9 cellular contexts compared by ENCODE assay signal in the genomic region with DNA sequence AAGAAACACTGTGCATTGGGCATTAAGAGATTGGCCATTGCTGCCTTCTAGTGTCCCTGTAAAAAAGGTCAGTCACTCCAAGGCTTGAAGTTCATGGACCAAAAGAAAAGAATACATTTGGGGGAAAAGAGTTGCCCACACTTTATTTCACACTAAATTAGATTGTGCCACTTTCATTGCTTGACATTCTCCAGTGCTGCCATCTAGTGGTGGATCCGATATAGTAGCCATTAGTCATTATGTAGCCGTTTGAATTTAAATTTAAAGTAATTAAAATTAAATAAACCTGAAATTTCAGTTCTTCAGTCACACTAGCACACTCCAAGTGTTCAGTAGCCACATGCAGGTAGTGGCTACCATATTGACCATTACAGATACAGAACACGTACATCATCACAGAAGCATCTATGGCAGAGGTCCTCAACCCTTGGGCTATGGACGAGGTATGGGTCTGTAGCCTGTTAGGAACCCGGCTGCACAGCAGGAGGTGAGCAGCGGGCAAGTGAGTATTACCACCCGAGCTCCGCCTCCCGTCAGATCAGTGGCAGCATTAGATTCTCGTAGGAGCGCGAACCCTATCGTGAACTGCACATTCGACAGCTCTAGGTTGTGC. TPM values are rescaled to one million over a fixed set of nuclear protein-coding genes. Genes with fewer than 3 reads are reported as not detected.
DNase-seq lines count a peak whose midpoint lies in the region; ATAC-seq, FAIRE-seq and TF ChIP-seq lines count a peak whose summit lies in the region.
"Had no signal": no experiment of that assay in that cellular context is flagged by ENCODE, and none has a peak within 500 bp of the region (broad histone marks: within the 10 kb centered on the region; RNA-seq: fewer than 3 reads in every experiment).

No MANE protein-coding gene starts in this region.

- H3K9me3 ChIP-seq in kidney (ENCODE audit: control insufficient read depth in 1 of 2, low read length in 2 of 2): no peaks in the 10 kb centered on the region

- no peak overlapping the region for H3K4me3 ChIP-seq in kidney (ENCODE audit: low read length in 2 of 2)

- intact Hi-C loops in kidney (cut with DNase I) (no loop called here), posterior vena cava (cut with DNase I) (no loop called here)

- TF ChIP-seq CTCF in kidney (IDR thresholded peaks at IDR 0.05; ENCODE audit: borderline replicate concordance, extremely low read depth, insufficient read depth): peak; percentile 51

- H3K4me1 ChIP-seq in kidney (ENCODE audit: control insufficient read depth in 1 of 2, insufficient read depth in 1 of 2, low read depth in 1 of 2, low read length in 2 of 2): no peaks in the 10 kb centered on the region

- FAIRE-seq in kidney (lab: Jason Lieb, UNC): peak; percentile 45
- FAIRE-seq: colon had no signal

- no peak overlapping the region for H3K27ac ChIP-seq in kidney (ENCODE audit: low read depth in 2 of 2, low read length in 2 of 2)

- H3K9ac ChIP-seq in kidney (ENCODE audit: low read length in 2 of 2): no peak overlapping the region

- ATAC-seq in stimulated activated naive CD8-positive, alpha-beta T cell treated with anti-CD3 and anti-CD28 coated beads, Interleukin-15, Interleukin-2, amounts not matched to agents 100 U/mL and 50 U/mL, for 24 hours: no peak

- no peaks in the 10 kb centered on the region for H3K36me3 ChIP-seq in kidney (ENCODE audit: control insufficient read depth in 1 of 2, insufficient read depth in 2 of 2, low read length in 2 of 2)

- DNase-seq in activated naive CD4-positive, alpha-beta T cell treated with Interleukin-2 at 50 U/mL for 16 hours: peak; percentile 23
- no peak for DNase-seq in activated naive CD4-positive, alpha-beta T cell treated with anti-CD3 and anti-CD28 coated beads, Interleukin-2, amount 50 U/mL, for 16 hours
- DNase-seq in NCI-H128 (lab: John Stamatoyannopoulos, UW; ENCODE audit: unreplicated experiment) (peak; percentile 16), amniotic epithelial cell (ENCODE audit: low read depth) (peak; percentile 29), kidney (no peak), posterior vena cava (ENCODE audit: low spot score) (no peak)
- peak; percentile 49 for DNase-seq in stimulated activated naive CD8-positive, alpha-beta T cell treated with anti-CD3 and anti-CD28 coated beads, Interleukin-15, Interleukin-2, amounts not matched to agents 100 U/mL and 50 U/mL, for 24 hours
- DNase-seq in activated effector memory CD4-positive, alpha-beta T cell treated with Interleukin-2 at 50 U/mL for 16 hours: no peak

RNA-seq across cellular contexts. Expression of a gene that starts 21.9 kb away (rescaled TPM):
- total RNA-seq in kidney (41.3 TPM), posterior vena cava (10 to 100 TPM; 43.1 to 50.2 TPM)
- polyA plus RNA-seq in kidney (ENCODE audit: insufficient read depth, low read depth, low replicate concordance): 13.9 TPM

Comparison
In these comparisons a context has a peak if more than half of its experiments do, and no peak if none do; other contexts are left out.
1. DNase-seq: peak in activated naive CD4-positive, alpha-beta T cell treated with Interleukin-2 at 50 U/mL for 16 hours (single experiment), NCI-H128 (single experiment), amniotic epithelial cell (single experiment) and stimulated activated naive CD8-positive, alpha-beta T cell treated with anti-CD3 and anti-CD28 coated beads, Interleukin-15, Interleukin-2, amounts not matched to agents 100 U/mL and 50 U/mL, for 24 hours (single experiment); none in activated naive CD4-positive, alpha-beta T cell treated with anti-CD3 and anti-CD28 coated beads, Interleukin-2, amount 50 U/mL, for 16 hours (single experiment), kidney (single experiment), activated effector memory CD4-positive, alpha-beta T cell treated with Interleukin-2 at 50 U/mL for 16 hours (single experiment) and posterior vena cava (single experiment).